Comparison of ENCODE assay signal across 24 cellular contexts in genomic region chr18:50947899-50948298, GRCh38. TPM values are rescaled to one million over a fixed set of nuclear protein-coding genes. Genes with fewer than 3 reads are reported as not detected.
DNase-seq lines count a peak whose midpoint lies in the region; ATAC-seq, FAIRE-seq and TF ChIP-seq lines count a peak whose summit lies in the region.
"Had no signal": no experiment of that assay in that cellular context is flagged by ENCODE, and none has a peak within 500 bp of the region (broad histone marks: within the 10 kb centered on the region; RNA-seq: fewer than 3 reads in every experiment).

No MANE protein-coding gene starts in this region.

- no peaks in the 10 kb centered on the region for H3K9me3 Mint-ChIP-seq in activated naive CD4-positive, alpha-beta T cell treated with anti-CD3 and anti-CD28 coated beads, Interleukin-2, amount 10 ng/mL, durations not matched to agents 7 days and 5 days
- H3K9me3 Mint-ChIP-seq: activated naive CD8-positive, alpha-beta T cell treated with anti-CD3 and anti-CD28 coated beads, Interleukin-2, amount 10 ng/mL, durations not matched to agents 7 days and 5 days; activated T-cell treated with anti-CD3 and anti-CD28 coated beads, Interleukin-2, amount 50 U/mL, for 72 hours; GM23338; nephron; T-helper 2 cell treated with Interferon-gamma antibody and Interleukin-4, amounts not matched to agents 5 μg/mL and 100 μg/mL, for 36 hours had no signal

- peak; percentile 30 for DNase-seq in EL
- DNase-seq in RCC 7860 (ENCODE audit: low spot score) = peak; percentile 29
- peak; percentile 30 for DNase-seq in choroid plexus epithelial cell (ENCODE audit: low read depth)
- DNase-seq in omental fat pad (ENCODE audit: low spot score) = no peak
- DNase-seq in stimulated activated CD8-positive, alpha-beta memory T cell treated with anti-CD3 and anti-CD28 coated beads, Interleukin-4, amount 100 ng/mL, for 48 hours = no peak
- DNase-seq in activated naive CD4-positive, alpha-beta T cell treated with anti-CD3 and anti-CD28 coated beads, Interleukin-2, amount 10 ng/mL, durations not matched to agents 7 days and 5 days = no peak
- DNase-seq in SW 1271 (lab: John Stamatoyannopoulos, UW) = no peak
- DNase-seq: activated CD4-positive, CD25-positive, alpha-beta regulatory T cell; activated CD8-positive, alpha-beta memory T cell treated with anti-CD3 and anti-CD28 coated beads for 24 hours; activated naive CD8-positive, alpha-beta T cell treated with anti-CD3 and anti-CD28 coated beads, Interleukin-2, amount 10 ng/mL, durations not matched to agents 7 days and 5 days; activated T-cell treated with anti-CD3 and anti-CD28 coated beads, Interleukin-2, amount 50 U/mL, for 72 hours; BE2C; cerebellar nuclear complex; effector CD8-positive, alpha-beta T cell; mesendoderm; MV-4-11; NCI-H187 treated with DMSO at 0.1 percent for 48 hours; NCI-H446; SHP77 treated with DMSO at 0.1 percent for 48 hours had no signal

- no peak overlapping the region for H3K27ac Mint-ChIP-seq in activated naive CD4-positive, alpha-beta T cell treated with anti-CD3 and anti-CD28 coated beads, Interleukin-2, amount 10 ng/mL, durations not matched to agents 7 days and 5 days
- H3K27ac Mint-ChIP-seq: activated naive CD8-positive, alpha-beta T cell treated with anti-CD3 and anti-CD28 coated beads, Interleukin-2, amount 10 ng/mL, durations not matched to agents 7 days and 5 days; GM23338; nephron; T-helper 2 cell treated with Interferon-gamma antibody and Interleukin-4, amounts not matched to agents 5 μg/mL and 100 μg/mL, for 36 hours had no signal

- H3K27me3 Mint-ChIP-seq in activated naive CD4-positive, alpha-beta T cell treated with anti-CD3 and anti-CD28 coated beads, Interleukin-2, amount 10 ng/mL, durations not matched to agents 7 days and 5 days = no peaks in the 10 kb centered on the region
- H3K27me3 Mint-ChIP-seq: activated naive CD8-positive, alpha-beta T cell treated with anti-CD3 and anti-CD28 coated beads, Interleukin-2, amount 10 ng/mL, durations not matched to agents 7 days and 5 days had no signal

- TF ChIP-seq CTCF in choroid plexus epithelial cell (conservative IDR thresholded peaks at IDR 0.05; ENCODE audit: low read depth, low read length) (no peak), omental fat pad (IDR thresholded peaks at IDR 0.05) (no peak)

- H3K4me1 Mint-ChIP-seq in activated naive CD4-positive, alpha-beta T cell treated with anti-CD3 and anti-CD28 coated beads, Interleukin-2, amount 10 ng/mL, durations not matched to agents 7 days and 5 days = no peaks in the 10 kb centered on the region
- H3K4me1 Mint-ChIP-seq: GM23338, nephron had no signal

- H3K36me3 Mint-ChIP-seq in activated naive CD4-positive, alpha-beta T cell treated with anti-CD3 and anti-CD28 coated beads, Interleukin-2, amount 10 ng/mL, durations not matched to agents 7 days and 5 days = peaks cover 30% of the 10 kb centered on the region

- no peak overlapping the region for H3K4me3 ChIP-seq in choroid plexus epithelial cell (ENCODE audit: low read depth, low read length)
- H3K4me3 ChIP-seq: GM23338, prostate gland had no signal

- no peak overlapping the region for H3K4me3 Mint-ChIP-seq in activated naive CD4-positive, alpha-beta T cell treated with anti-CD3 and anti-CD28 coated beads, Interleukin-2, amount 10 ng/mL, durations not matched to agents 7 days and 5 days
- H3K4me3 Mint-ChIP-seq: activated naive CD8-positive, alpha-beta T cell treated with anti-CD3 and anti-CD28 coated beads, Interleukin-2, amount 10 ng/mL, durations not matched to agents 7 days and 5 days; activated T-cell treated with anti-CD3 and anti-CD28 coated beads, Interleukin-2, amount 50 U/mL, for 72 hours; GM23338; nephron; T-helper 2 cell treated with Interferon-gamma antibody and Interleukin-4, amounts not matched to agents 5 μg/mL and 100 μg/mL, for 36 hours had no signal

- FAIRE-seq in RCC 7860 (lab: Jason Lieb, UNC) = peak; percentile 71

- CTCF ChIA-PET in activated naive CD4-positive, alpha-beta T cell treated with anti-CD3 and anti-CD28 coated beads, Interleukin-2, amount 10 ng/mL, durations not matched to agents 7 days and 5 days (lab: Charles Lee) = no interaction called here

- peak; percentile 64 for ATAC-seq in omental fat pad (ENCODE audit: low FRiP score)
- ATAC-seq in GM21390 (IDR thresholded peaks at IDR 0.05; ENCODE audit: unreplicated experiment) = no peak
- ATAC-seq: activated T-cell treated with anti-CD3 and anti-CD28 coated beads, Interleukin-2, amount 50 U/mL, for 72 hours; GM23338 had no signal

RNA-seq across cellular contexts. Expression of gene ELAC1, which starts 19.9 kb away (rescaled TPM):
- 1 to 10 TPM; 4.4 to 8.4 (median 5.5) TPM for total RNA-seq in omental fat pad

Comparison
In these comparisons a context has a peak if more than half of its experiments do, and no peak if none do; other contexts are left out.
1. DNase-seq: peak in EL (single experiment), RCC 7860 (single experiment) and choroid plexus epithelial cell (single experiment); none in omental fat pad (single experiment), stimulated activated CD8-positive, alpha-beta memory T cell treated with anti-CD3 and anti-CD28 coated beads, Interleukin-4, amount 100 ng/mL, for 48 hours (single experiment), activated naive CD4-positive, alpha-beta T cell treated with anti-CD3 and anti-CD28 coated beads, Interleukin-2, amount 10 ng/mL, durations not matched to agents 7 days and 5 days (single experiment) and SW 1271 (0 of 2).